In genomic region chr6:45006893-45007292, GRCh38 we compare ENCODE assay signal across 34 cellular contexts.
"Had no signal": no experiment of that assay in that cellular context is flagged by ENCODE, and none has a peak within 500 bp of the region (broad histone marks: within the 10 kb centered on the region; RNA-seq: fewer than 3 reads in every experiment).

No MANE protein-coding gene starts in this region.

- H3K27ac Mint-ChIP-seq: activated B cell treated with CpG ODN at 0.5 μM for 24 hours; activated CD4-positive, alpha-beta memory T cell treated with anti-CD3 and anti-CD28 coated beads, Interleukin-2, amount 10 ng/mL, durations not matched to agents 7 days and 5 days; activated CD4-positive, alpha-beta T cell treated with anti-CD3 and anti-CD28 coated beads, Interleukin-2, amount 10 ng/mL, durations not matched to agents 7 days and 5 days; activated CD8-positive, alpha-beta memory T cell treated with anti-CD3 and anti-CD28 coated beads, Interleukin-2, amount 10 ng/mL, durations not matched to agents 7 days and 5 days; activated CD8-positive, alpha-beta T cell treated with anti-CD3 and anti-CD28 coated beads, Interleukin-2, amount 10 ng/mL, durations not matched to agents 7 days and 5 days; activated naive CD4-positive, alpha-beta T cell treated with anti-CD3 and anti-CD28 coated beads for 36 hours; activated naive CD4-positive, alpha-beta T cell treated with anti-CD3 and anti-CD28 coated beads, Interleukin-2, amount 50 U/mL, for 72 hours; activated naive CD8-positive, alpha-beta T cell treated with anti-CD3 and anti-CD28 coated beads for 36 hours; activated T-cell treated with anti-CD3 and anti-CD28 coated beads, Interleukin-2, amount 50 U/mL, for 24 hours; T-helper 1 cell treated with Interleukin-12 subunit alpha and Interleukin-12 subunit beta and Interleukin-4 antibody, amounts not matched to agents 30 μg/mL and 1 μg/mL, for 36 hours; T-helper 2 cell treated with Interferon-gamma antibody and Interleukin-4, amounts not matched to agents 5 μg/mL and 100 μg/mL, for 36 hours had no signal

- H3K9me3 ChIP-seq: adrenal gland, body of pancreas, breast epithelium had no signal

- H3K36me3 ChIP-seq: adrenal gland, brain microvascular endothelial cell, breast epithelium had no signal

- H3K27me3 Mint-ChIP-seq: activated B cell treated with CpG ODN at 0.5 μM for 24 hours; activated CD4-positive, alpha-beta memory T cell treated with anti-CD3 and anti-CD28 coated beads, Interleukin-2, amount 10 ng/mL, durations not matched to agents 7 days and 5 days; activated CD4-positive, alpha-beta T cell treated with anti-CD3 and anti-CD28 coated beads, Interleukin-2, amount 10 ng/mL, durations not matched to agents 7 days and 5 days; activated CD8-positive, alpha-beta memory T cell treated with anti-CD3 and anti-CD28 coated beads, Interleukin-2, amount 10 ng/mL, durations not matched to agents 7 days and 5 days; activated naive CD8-positive, alpha-beta T cell treated with anti-CD3 and anti-CD28 coated beads for 36 hours; activated T-cell treated with anti-CD3 and anti-CD28 coated beads, Interleukin-2, amount 50 U/mL, for 24 hours had no signal

- H3K27me3 ChIP-seq: adrenal gland, body of pancreas, brain microvascular endothelial cell, breast epithelium had no signal

- H3K4me3 Mint-ChIP-seq: activated B cell treated with CpG ODN at 0.5 μM for 24 hours; activated CD4-positive, alpha-beta memory T cell treated with anti-CD3 and anti-CD28 coated beads, Interleukin-2, amount 10 ng/mL, durations not matched to agents 7 days and 5 days; activated CD4-positive, alpha-beta T cell treated with anti-CD3 and anti-CD28 coated beads, Interleukin-2, amount 10 ng/mL, durations not matched to agents 7 days and 5 days; activated CD8-positive, alpha-beta memory T cell treated with anti-CD3 and anti-CD28 coated beads, Interleukin-2, amount 10 ng/mL, durations not matched to agents 7 days and 5 days; activated CD8-positive, alpha-beta T cell treated with anti-CD3 and anti-CD28 coated beads, Interleukin-2, amount 10 ng/mL, durations not matched to agents 7 days and 5 days; activated naive CD4-positive, alpha-beta T cell treated with anti-CD3 and anti-CD28 coated beads for 36 hours; activated naive CD8-positive, alpha-beta T cell treated with anti-CD3 and anti-CD28 coated beads for 36 hours; activated T-cell treated with anti-CD3 and anti-CD28 coated beads, Interleukin-2, amount 50 U/mL, for 24 hours; T-helper 1 cell treated with Interleukin-12 subunit alpha and Interleukin-12 subunit beta and Interleukin-4 antibody, amounts not matched to agents 30 μg/mL and 1 μg/mL, for 36 hours; T-helper 2 cell treated with Interferon-gamma antibody and Interleukin-4, amounts not matched to agents 5 μg/mL and 100 μg/mL, for 36 hours had no signal

- FAIRE-seq: astrocyte, TTC549 had no signal

- H3K27ac ChIP-seq: adrenal gland, body of pancreas, brain microvascular endothelial cell, breast epithelium, VCaP had no signal

- H3K4me1 ChIP-seq: body of pancreas, breast epithelium had no signal

- H3K4me1 Mint-ChIP-seq: activated B cell treated with CpG ODN at 0.5 μM for 24 hours had no signal

- ATAC-seq: activated CD8-positive, alpha-beta memory T cell treated with anti-CD3 and anti-CD28 coated beads, Interleukin-2, amount 10 ng/mL, durations not matched to agents 7 days and 5 days; activated CD8-positive, alpha-beta T cell treated with anti-CD3 and anti-CD28 coated beads, Interleukin-2, amount 10 ng/mL, durations not matched to agents 7 days and 5 days; activated naive CD4-positive, alpha-beta T cell treated with anti-CD3 and anti-CD28 coated beads, Interleukin-2, amount 50 U/mL, for 72 hours; body of pancreas had no signal

- DNase-seq: activated B cell treated with CpG ODN at 0.5 μM for 24 hours; activated CD4-positive, alpha-beta memory T cell treated with anti-CD3 and anti-CD28 coated beads, Interleukin-2, amount 10 ng/mL, durations not matched to agents 7 days and 5 days; activated CD4-positive, alpha-beta T cell treated with anti-CD3 and anti-CD28 coated beads for 4 hours; activated CD4-positive, alpha-beta T cell treated with anti-CD3 and anti-CD28 coated beads, Interleukin-2, amount 10 ng/mL, durations not matched to agents 7 days and 5 days; activated CD4-positive, alpha-beta T cell treated with anti-CD3 and anti-CD28 coated beads, Interleukin-2, amount 50 U/mL, for 48 hours; activated CD4-positive, CD25-positive, alpha-beta regulatory T cell treated with anti-CD3 and anti-CD28 coated beads, Interleukin-2, amount 50 U/mL, for 72 hours; activated CD8-positive, alpha-beta memory T cell treated with anti-CD3 and anti-CD28 coated beads for 24 hours; activated CD8-positive, alpha-beta memory T cell treated with anti-CD3 and anti-CD28 coated beads, Interleukin-2, amount 10 ng/mL, durations not matched to agents 7 days and 5 days; activated CD8-positive, alpha-beta memory T cell treated with anti-CD3 and anti-CD28 coated beads, Interleukin-2, amount 50 U/mL, for 48 hours; activated CD8-positive, alpha-beta T cell treated with anti-CD3 and anti-CD28 coated beads, Interleukin-2, amount 10 ng/mL, durations not matched to agents 7 days and 5 days; activated effector memory CD4-positive, alpha-beta T cell treated with anti-CD3 and anti-CD28 coated beads, Interleukin-2, amount 50 U/mL, for 16 hours; activated gamma-delta T cell treated with Interleukin-2 at 50 U/mL for 16 hours; activated naive CD4-positive, alpha-beta T cell; activated naive CD4-positive, alpha-beta T cell treated with anti-CD3 and anti-CD28 coated beads for 36 hours; activated naive CD4-positive, alpha-beta T cell treated with anti-CD3 and anti-CD28 coated beads, Interleukin-2, amount 50 U/mL, for 16 hours; activated naive CD8-positive, alpha-beta T cell treated with anti-CD3 and anti-CD28 coated beads for 36 hours; activated T-cell treated with anti-CD3 and anti-CD28 coated beads, Interleukin-2, amount 50 U/mL, for 24 hours; adrenal gland; amniotic stem cell; aorta; body of pancreas; brain microvascular endothelial cell; central memory CD4-positive, alpha-beta T cell; cerebellar nuclear complex; T-helper 1 cell; T-helper 2 cell; T-helper 9 cell had no signal

- H3K4me3 ChIP-seq: adrenal gland, body of pancreas, breast epithelium had no signal
